3 cellular contexts compared by ENCODE assay signal in genomic region chr10:73261362-73261995, GRCh38.
A peak's percentile ranks its signal among the peaks of the same experiment; 100 is the strongest.
TF ChIP-seq lines count a peak whose summit lies in the region.

No MANE protein-coding gene starts in this region.

TF ChIP-seq in SK-N-SH, 30 proteins besides CTCF, POLR2A, EP300 and RAD21 (continued from another document):
- TF ChIP-seq TAF1 (IDR thresholded peaks at IDR 0.05; ENCODE audit: borderline replicate concordance, low read depth, low read length) (no peak), EZH2phosphoT487 (IDR thresholded peaks at IDR 0.05; ENCODE audit: borderline replicate concordance, low read depth) (no peak)

TF ChIP-seq in SK-N-SH treated with all-trans-retinoic acid at 6 μM for 48 hours, 23 proteins besides CTCF, POLR2A, EP300 and RAD21 (continued from another document):
- TF ChIP-seq CREB5 (CRISPR knock-in tag; IDR thresholded peaks at IDR 0.05; ENCODE audit: low read depth): no peak
- TF ChIP-seq SNAI2 (CRISPR knock-in tag; IDR thresholded peaks at IDR 0.05): no peak
- no peak for TF ChIP-seq PPARA (CRISPR knock-in tag; IDR thresholded peaks at IDR 0.05; ENCODE audit: borderline replicate concordance)
- TF ChIP-seq ZNF565 (CRISPR knock-in tag; conservative IDR thresholded peaks at IDR 0.05; ENCODE audit: low read depth): no peak

TF ChIP-seq in K562, 482 proteins besides CTCF, POLR2A, EP300 and RAD21 (continued from another document and continues in another):
- TF ChIP-seq, protein P1, sequence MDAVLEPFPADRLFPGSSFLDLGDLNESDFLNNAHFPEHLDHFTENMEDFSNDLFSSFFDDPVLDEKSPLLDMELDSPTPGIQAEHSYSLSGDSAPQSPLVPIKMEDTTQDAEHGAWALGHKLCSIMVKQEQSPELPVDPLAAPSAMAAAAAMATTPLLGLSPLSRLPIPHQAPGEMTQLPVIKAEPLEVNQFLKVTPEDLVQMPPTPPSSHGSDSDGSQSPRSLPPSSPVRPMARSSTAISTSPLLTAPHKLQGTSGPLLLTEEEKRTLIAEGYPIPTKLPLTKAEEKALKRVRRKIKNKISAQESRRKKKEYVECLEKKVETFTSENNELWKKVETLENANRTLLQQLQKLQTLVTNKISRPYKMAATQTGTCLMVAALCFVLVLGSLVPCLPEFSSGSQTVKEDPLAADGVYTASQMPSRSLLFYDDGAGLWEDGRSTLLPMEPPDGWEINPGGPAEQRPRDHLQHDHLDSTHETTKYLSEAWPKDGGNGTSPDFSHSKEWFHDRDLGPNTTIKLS (IDR thresholded peaks at IDR 0.05; ENCODE audit: borderline replicate concordance, low read depth): no peak
- TF ChIP-seq TEAD4 (IDR thresholded peaks at IDR 0.05; ENCODE audit: low read length) (no peak), TEAD4 (CRISPR knock-in tag; IDR thresholded peaks at IDR 0.05; ENCODE audit: borderline replicate concordance) (no peak), SNRNP70 (optimal IDR thresholded peaks at IDR 0.05; ENCODE audit: low read depth, low read length) (no peak), DEAF1 (CRISPR knock-in tag; IDR thresholded peaks at IDR 0.05) (no peak), BRF1 (IDR thresholded peaks at IDR 0.05; ENCODE audit: borderline replicate concordance, extremely low read depth, insufficient read length) (no peak), ZNF311 (CRISPR knock-in tag; IDR thresholded peaks at IDR 0.05) (0 out of 2 replicates have a peak, but pooled peaks have one; percentile 62), ZFP36 (IDR thresholded peaks at IDR 0.05; ENCODE audit: low read depth, low read length, partially characterized antibody) (no peak), PREB (CRISPR knock-in tag; IDR thresholded peaks at IDR 0.05) (no peak), KDM1A (IDR thresholded peaks at IDR 0.05) (no peak), HNRNPH1 (optimal IDR thresholded peaks at IDR 0.05; ENCODE audit: low read depth, low read length) (no peak), HNRNPUL1 (IDR thresholded peaks at IDR 0.05; ENCODE audit: low read length) (no peak), SP2 (IDR thresholded peaks at IDR 0.05; ENCODE audit: extremely low read depth, low read depth, low read length, poor library complexity, severe bottlenecking) (no peak), SFPQ (IDR thresholded peaks at IDR 0.05; ENCODE audit: low read depth, low read length) (no peak), ATF7 (IDR thresholded peaks at IDR 0.05) (no peak), GABPB1 (CRISPR knock-in tag; IDR thresholded peaks at IDR 0.05) (no peak), SMARCC2 (IDR thresholded peaks at IDR 0.05; ENCODE audit: low read depth) (no peak), MAZ (CRISPR knock-in tag; conservative IDR thresholded peaks at IDR 0.05 in 1 of 2, IDR thresholded peaks at IDR 0.05 in 1 of 2) (no peak; a peak in 1 of 4 replicates), GABPB2 (CRISPR knock-in tag; conservative IDR thresholded peaks at IDR 0.05) (no peak), NFIC (IDR thresholded peaks at IDR 0.05) (no peak)
- TF ChIP-seq, protein P2, sequence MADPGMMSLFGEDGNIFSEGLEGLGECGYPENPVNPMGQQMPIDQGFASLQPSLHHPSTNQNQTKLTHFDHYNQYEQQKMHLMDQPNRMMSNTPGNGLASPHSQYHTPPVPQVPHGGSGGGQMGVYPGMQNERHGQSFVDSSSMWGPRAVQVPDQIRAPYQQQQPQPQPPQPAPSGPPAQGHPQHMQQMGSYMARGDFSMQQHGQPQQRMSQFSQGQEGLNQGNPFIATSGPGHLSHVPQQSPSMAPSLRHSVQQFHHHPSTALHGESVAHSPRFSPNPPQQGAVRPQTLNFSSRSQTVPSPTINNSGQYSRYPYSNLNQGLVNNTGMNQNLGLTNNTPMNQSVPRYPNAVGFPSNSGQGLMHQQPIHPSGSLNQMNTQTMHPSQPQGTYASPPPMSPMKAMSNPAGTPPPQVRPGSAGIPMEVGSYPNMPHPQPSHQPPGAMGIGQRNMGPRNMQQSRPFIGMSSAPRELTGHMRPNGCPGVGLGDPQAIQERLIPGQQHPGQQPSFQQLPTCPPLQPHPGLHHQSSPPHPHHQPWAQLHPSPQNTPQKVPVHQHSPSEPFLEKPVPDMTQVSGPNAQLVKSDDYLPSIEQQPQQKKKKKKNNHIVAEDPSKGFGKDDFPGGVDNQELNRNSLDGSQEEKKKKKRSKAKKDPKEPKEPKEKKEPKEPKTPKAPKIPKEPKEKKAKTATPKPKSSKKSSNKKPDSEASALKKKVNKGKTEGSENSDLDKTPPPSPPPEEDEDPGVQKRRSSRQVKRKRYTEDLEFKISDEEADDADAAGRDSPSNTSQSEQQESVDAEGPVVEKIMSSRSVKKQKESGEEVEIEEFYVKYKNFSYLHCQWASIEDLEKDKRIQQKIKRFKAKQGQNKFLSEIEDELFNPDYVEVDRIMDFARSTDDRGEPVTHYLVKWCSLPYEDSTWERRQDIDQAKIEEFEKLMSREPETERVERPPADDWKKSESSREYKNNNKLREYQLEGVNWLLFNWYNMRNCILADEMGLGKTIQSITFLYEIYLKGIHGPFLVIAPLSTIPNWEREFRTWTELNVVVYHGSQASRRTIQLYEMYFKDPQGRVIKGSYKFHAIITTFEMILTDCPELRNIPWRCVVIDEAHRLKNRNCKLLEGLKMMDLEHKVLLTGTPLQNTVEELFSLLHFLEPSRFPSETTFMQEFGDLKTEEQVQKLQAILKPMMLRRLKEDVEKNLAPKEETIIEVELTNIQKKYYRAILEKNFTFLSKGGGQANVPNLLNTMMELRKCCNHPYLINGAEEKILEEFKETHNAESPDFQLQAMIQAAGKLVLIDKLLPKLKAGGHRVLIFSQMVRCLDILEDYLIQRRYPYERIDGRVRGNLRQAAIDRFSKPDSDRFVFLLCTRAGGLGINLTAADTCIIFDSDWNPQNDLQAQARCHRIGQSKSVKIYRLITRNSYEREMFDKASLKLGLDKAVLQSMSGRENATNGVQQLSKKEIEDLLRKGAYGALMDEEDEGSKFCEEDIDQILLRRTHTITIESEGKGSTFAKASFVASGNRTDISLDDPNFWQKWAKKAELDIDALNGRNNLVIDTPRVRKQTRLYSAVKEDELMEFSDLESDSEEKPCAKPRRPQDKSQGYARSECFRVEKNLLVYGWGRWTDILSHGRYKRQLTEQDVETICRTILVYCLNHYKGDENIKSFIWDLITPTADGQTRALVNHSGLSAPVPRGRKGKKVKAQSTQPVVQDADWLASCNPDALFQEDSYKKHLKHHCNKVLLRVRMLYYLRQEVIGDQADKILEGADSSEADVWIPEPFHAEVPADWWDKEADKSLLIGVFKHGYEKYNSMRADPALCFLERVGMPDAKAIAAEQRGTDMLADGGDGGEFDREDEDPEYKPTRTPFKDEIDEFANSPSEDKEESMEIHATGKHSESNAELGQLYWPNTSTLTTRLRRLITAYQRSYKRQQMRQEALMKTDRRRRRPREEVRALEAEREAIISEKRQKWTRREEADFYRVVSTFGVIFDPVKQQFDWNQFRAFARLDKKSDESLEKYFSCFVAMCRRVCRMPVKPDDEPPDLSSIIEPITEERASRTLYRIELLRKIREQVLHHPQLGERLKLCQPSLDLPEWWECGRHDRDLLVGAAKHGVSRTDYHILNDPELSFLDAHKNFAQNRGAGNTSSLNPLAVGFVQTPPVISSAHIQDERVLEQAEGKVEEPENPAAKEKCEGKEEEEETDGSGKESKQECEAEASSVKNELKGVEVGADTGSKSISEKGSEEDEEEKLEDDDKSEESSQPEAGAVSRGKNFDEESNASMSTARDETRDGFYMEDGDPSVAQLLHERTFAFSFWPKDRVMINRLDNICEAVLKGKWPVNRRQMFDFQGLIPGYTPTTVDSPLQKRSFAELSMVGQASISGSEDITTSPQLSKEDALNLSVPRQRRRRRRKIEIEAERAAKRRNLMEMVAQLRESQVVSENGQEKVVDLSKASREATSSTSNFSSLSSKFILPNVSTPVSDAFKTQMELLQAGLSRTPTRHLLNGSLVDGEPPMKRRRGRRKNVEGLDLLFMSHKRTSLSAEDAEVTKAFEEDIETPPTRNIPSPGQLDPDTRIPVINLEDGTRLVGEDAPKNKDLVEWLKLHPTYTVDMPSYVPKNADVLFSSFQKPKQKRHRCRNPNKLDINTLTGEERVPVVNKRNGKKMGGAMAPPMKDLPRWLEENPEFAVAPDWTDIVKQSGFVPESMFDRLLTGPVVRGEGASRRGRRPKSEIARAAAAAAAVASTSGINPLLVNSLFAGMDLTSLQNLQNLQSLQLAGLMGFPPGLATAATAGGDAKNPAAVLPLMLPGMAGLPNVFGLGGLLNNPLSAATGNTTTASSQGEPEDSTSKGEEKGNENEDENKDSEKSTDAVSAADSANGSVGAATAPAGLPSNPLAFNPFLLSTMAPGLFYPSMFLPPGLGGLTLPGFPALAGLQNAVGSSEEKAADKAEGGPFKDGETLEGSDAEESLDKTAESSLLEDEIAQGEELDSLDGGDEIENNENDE (IDR thresholded peaks at IDR 0.05; ENCODE audit: low read depth, low read length): no peak
- TF ChIP-seq, protein P3, sequence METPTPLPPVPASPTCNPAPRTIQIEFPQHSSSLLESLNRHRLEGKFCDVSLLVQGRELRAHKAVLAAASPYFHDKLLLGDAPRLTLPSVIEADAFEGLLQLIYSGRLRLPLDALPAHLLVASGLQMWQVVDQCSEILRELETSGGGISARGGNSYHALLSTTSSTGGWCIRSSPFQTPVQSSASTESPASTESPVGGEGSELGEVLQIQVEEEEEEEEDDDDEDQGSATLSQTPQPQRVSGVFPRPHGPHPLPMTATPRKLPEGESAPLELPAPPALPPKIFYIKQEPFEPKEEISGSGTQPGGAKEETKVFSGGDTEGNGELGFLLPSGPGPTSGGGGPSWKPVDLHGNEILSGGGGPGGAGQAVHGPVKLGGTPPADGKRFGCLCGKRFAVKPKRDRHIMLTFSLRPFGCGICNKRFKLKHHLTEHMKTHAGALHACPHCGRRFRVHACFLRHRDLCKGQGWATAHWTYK (CRISPR knock-in tag; IDR thresholded peaks at IDR 0.05): no peak
- TF ChIP-seq, protein P4, sequence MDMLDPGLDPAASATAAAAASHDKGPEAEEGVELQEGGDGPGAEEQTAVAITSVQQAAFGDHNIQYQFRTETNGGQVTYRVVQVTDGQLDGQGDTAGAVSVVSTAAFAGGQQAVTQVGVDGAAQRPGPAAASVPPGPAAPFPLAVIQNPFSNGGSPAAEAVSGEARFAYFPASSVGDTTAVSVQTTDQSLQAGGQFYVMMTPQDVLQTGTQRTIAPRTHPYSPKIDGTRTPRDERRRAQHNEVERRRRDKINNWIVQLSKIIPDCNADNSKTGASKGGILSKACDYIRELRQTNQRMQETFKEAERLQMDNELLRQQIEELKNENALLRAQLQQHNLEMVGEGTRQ (CRISPR knock-in tag; IDR thresholded peaks at IDR 0.05): no peak
- TF ChIP-seq, protein P5, sequence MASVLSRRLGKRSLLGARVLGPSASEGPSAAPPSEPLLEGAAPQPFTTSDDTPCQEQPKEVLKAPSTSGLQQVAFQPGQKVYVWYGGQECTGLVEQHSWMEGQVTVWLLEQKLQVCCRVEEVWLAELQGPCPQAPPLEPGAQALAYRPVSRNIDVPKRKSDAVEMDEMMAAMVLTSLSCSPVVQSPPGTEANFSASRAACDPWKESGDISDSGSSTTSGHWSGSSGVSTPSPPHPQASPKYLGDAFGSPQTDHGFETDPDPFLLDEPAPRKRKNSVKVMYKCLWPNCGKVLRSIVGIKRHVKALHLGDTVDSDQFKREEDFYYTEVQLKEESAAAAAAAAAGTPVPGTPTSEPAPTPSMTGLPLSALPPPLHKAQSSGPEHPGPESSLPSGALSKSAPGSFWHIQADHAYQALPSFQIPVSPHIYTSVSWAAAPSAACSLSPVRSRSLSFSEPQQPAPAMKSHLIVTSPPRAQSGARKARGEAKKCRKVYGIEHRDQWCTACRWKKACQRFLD (CRISPR knock-in tag; IDR thresholded peaks at IDR 0.05): 0 out of 2 replicates have a peak, but pooled peaks have one; percentile 76
- TF ChIP-seq, protein P6, sequence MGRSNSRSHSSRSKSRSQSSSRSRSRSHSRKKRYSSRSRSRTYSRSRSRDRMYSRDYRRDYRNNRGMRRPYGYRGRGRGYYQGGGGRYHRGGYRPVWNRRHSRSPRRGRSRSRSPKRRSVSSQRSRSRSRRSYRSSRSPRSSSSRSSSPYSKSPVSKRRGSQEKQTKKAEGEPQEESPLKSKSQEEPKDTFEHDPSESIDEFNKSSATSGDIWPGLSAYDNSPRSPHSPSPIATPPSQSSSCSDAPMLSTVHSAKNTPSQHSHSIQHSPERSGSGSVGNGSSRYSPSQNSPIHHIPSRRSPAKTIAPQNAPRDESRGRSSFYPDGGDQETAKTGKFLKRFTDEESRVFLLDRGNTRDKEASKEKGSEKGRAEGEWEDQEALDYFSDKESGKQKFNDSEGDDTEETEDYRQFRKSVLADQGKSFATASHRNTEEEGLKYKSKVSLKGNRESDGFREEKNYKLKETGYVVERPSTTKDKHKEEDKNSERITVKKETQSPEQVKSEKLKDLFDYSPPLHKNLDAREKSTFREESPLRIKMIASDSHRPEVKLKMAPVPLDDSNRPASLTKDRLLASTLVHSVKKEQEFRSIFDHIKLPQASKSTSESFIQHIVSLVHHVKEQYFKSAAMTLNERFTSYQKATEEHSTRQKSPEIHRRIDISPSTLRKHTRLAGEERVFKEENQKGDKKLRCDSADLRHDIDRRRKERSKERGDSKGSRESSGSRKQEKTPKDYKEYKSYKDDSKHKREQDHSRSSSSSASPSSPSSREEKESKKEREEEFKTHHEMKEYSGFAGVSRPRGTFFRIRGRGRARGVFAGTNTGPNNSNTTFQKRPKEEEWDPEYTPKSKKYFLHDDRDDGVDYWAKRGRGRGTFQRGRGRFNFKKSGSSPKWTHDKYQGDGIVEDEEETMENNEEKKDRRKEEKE (IDR thresholded peaks at IDR 0.05; ENCODE audit: borderline replicate concordance in 1 of 2, control insufficient read depth in 1 of 2, low read depth in 2 of 2, low read length in 1 of 2): no peak
